8 cellular contexts compared by ENCODE assay signal in the genomic region with DNA sequence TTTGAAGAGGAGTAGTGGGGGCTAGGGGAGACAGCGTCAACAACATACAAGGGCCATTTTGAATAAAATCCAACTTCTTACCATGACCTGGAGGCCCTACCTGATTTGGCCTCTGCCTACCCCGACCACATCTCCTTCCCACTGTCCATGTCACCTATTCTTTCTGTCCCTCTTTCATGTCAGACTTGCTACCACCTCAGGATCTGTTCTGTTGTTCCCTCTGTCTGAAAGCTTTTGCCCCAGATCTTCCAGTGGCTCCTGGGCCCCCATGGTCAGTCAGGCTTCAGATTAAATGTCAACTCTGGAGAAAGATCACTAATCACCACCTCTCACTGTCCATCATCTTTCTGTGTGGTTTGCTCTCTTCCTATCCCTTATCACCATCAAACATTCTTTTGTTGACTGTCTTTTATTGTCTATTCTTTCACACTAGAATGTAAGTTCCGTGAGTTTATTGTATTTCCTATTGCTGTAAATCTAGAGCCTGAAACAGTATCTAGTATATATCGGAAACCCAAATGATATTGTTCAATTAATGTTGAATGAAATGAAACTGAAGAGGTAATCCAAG. TPM values are rescaled to one million over a fixed set of nuclear protein-coding genes. Genes with fewer than 3 reads are reported as not detected.
A peak's percentile ranks its signal among the peaks of the same experiment; 100 is the strongest.
DNase-seq lines count a peak whose midpoint lies in the region; ATAC-seq and TF ChIP-seq lines count a peak whose summit lies in the region.

No MANE protein-coding gene starts in this region.

- no peaks in the 10 kb centered on the region for H3K9me3 ChIP-seq in KOPT-K1 (ENCODE audit: insufficient read depth, low read length, poor library complexity, severe bottlenecking)
- H3K9me3 ChIP-seq in thyroid gland = no peaks in the 10 kb centered on the region

- H3K4me3 ChIP-seq in ACC112 (ENCODE audit: low read depth, low read length) (peak overlapping the region; percentile 93), thyroid gland (replicated peaks in 1 of 3) (no peak overlapping the region)

- H3K27me3 ChIP-seq in ACC112 (ENCODE audit: insufficient read depth, low read length) (no peaks in the 10 kb centered on the region), thyroid gland (no peaks in the 10 kb centered on the region)

- H3K79me2 ChIP-seq in ACC112 (ENCODE audit: control insufficient read depth, insufficient read depth, low read length, unreplicated experiment) = peaks cover 38% of the 10 kb centered on the region

- 93 to 96% methylated on average over 4 of the region's 4 CpGs for WGBS in thyroid gland, 2 donors

- TF ChIP-seq CTCF in nephron (IDR thresholded peaks at IDR 0.05; ENCODE audit: unreplicated experiment in 3 of 3) (no peak), thyroid gland (IDR thresholded peaks at IDR 0.05) (no peak)

- H3K36me3 ChIP-seq in ACC112 (ENCODE audit: insufficient read depth, low read length) = no peaks in the 10 kb centered on the region
- H3K36me3 ChIP-seq in KOPT-K1 (ENCODE audit: insufficient read depth, low read length) = no peaks in the 10 kb centered on the region
- H3K36me3 ChIP-seq in thyroid gland = no peaks in the 10 kb centered on the region

- H3K4me1 ChIP-seq in ACC112 (ENCODE audit: control insufficient read depth, insufficient read depth, low read length, unreplicated experiment) (peaks cover 26% of the 10 kb centered on the region), thyroid gland (peaks cover 0 to 19% of the 10 kb centered on the region in 2 donors)

- no peak for DNase-seq in central memory CD8-positive, alpha-beta T cell (ENCODE audit: low spot score in 2 of 2)
- no peak for DNase-seq in NCI-H69 (lab: John Stamatoyannopoulos, UW)
- no peak for DNase-seq in thyroid gland
- DNase-seq in NCI-H2029 treated with DMSO at 0.1 percent for 48 hours (lab: John Stamatoyannopoulos, UW) = no peak

- peak overlapping the region; percentile 100 for H2AFZ ChIP-seq in ACC112 (ENCODE audit: low read length, unreplicated experiment)

- no peak for TF ChIP-seq POLR2A in thyroid gland (IDR thresholded peaks at IDR 0.05)

- no peaks in the 10 kb centered on the region for H3K9me3 Mint-ChIP-seq in central memory CD8-positive, alpha-beta T cell
- no peaks in the 10 kb centered on the region for H3K9me3 Mint-ChIP-seq in nephron

- peaks cover 13% of the 10 kb centered on the region for H3K27me3 Mint-ChIP-seq in central memory CD8-positive, alpha-beta T cell
- no peaks in the 10 kb centered on the region for H3K27me3 Mint-ChIP-seq in nephron (ENCODE audit: low read depth)

- peaks cover 40% of the 10 kb centered on the region for H3K4me1 Mint-ChIP-seq in central memory CD8-positive, alpha-beta T cell
- peaks cover 32% of the 10 kb centered on the region for H3K4me1 Mint-ChIP-seq in nephron

- peak overlapping the region; percentile 90 for H3K27ac Mint-ChIP-seq in central memory CD8-positive, alpha-beta T cell (ENCODE audit: low read depth)
- peak overlapping the region; percentile 84 to 99 (median 97) for H3K27ac Mint-ChIP-seq in nephron

- peaks cover 15% of the 10 kb centered on the region for H3K36me3 Mint-ChIP-seq in central memory CD8-positive, alpha-beta T cell (ENCODE audit: insufficient read depth)
- H3K36me3 Mint-ChIP-seq in nephron (ENCODE audit: low read depth) = peaks cover 4% of the 10 kb centered on the region

- peak overlapping the region; percentile 92 for H3K4me3 Mint-ChIP-seq in central memory CD8-positive, alpha-beta T cell
- H3K4me3 Mint-ChIP-seq in nephron = peak overlapping the region; percentile 92 to 99 (median 98)

- intact Hi-C loops in thyroid gland (cut with DNase I) = no loop called here

- ATAC-seq in central memory CD8-positive, alpha-beta T cell (replicated peaks; ENCODE audit: extremely low read depth, poor library complexity, severe bottlenecking) = no peak
- no peak for ATAC-seq in HG03378 (IDR thresholded peaks at IDR 0.05; ENCODE audit: unreplicated experiment)

- no peak overlapping the region for H3K27ac ChIP-seq in ACC112 (ENCODE audit: low read depth, low read length)
- peak overlapping the region; percentile 78 for H3K27ac ChIP-seq in KOPT-K1 (ENCODE audit: low read depth, low read length, poor library complexity, severe bottlenecking)
- H3K27ac ChIP-seq in thyroid gland = no peak overlapping the region

RNA-seq across cellular contexts. Expression of gene APC, which starts 31.2 kb away (rescaled TPM):
- total RNA-seq in thyroid gland = 10 to 100 TPM; 36.1 to 73.0 (median 54.7) TPM
